ENCODE assay signal across 8 cellular contexts in genomic region chr7:152025937-152026890, GRCh38. TPM values are rescaled to one million over a fixed set of nuclear protein-coding genes. Genes with fewer than 3 reads are reported as not detected.
DNase-seq lines count a peak whose midpoint lies in the region; ATAC-seq and TF ChIP-seq lines count a peak whose summit lies in the region.

No MANE protein-coding gene starts in this region.

- H3K4me3 ChIP-seq in heart right ventricle (peak overlapping the region; percentile 64 to 96 (median 86)), astrocyte of the cerebellum (ENCODE audit: low read depth, low read length) (peak overlapping the region; percentile 66), lower lobe of right lung (peak overlapping the region; percentile 69), uterus (peak overlapping the region; percentile 68 to 81)

- peaks cover 0 to 32% (median 13%) of the 10 kb centered on the region in 9 donors for H3K4me1 ChIP-seq in heart right ventricle
- H3K4me1 ChIP-seq in lower lobe of right lung: peaks cover 26% of the 10 kb centered on the region
- H3K4me1 ChIP-seq in uterus: peaks cover 6 to 9% of the 10 kb centered on the region in 2 donors

- H3K36me3 ChIP-seq in heart right ventricle: peaks cover 0 to 20% (median 7%) of the 10 kb centered on the region in 9 donors
- H3K36me3 ChIP-seq in lower lobe of right lung: no peaks in the 10 kb centered on the region
- H3K36me3 ChIP-seq in uterus: no peaks in the 10 kb centered on the region

- in situ Hi-C loops in astrocyte of the cerebellum (cut with HindIII; ENCODE audit: low sequenced_read_pairs): no loop called here

- H3K9me3 ChIP-seq in heart right ventricle: no peaks in the 10 kb centered on the region
- H3K9me3 ChIP-seq in lower lobe of right lung: no peaks in the 10 kb centered on the region
- no peaks in the 10 kb centered on the region for H3K9me3 ChIP-seq in uterus

- H3K27ac ChIP-seq in heart right ventricle (peak overlapping the region in 9 of 10 donors; percentile 82 to 94 (median 87)), lower lobe of right lung (peak overlapping the region; percentile 89), uterus (peak overlapping the region; percentile 81 to 83)

- WGBS in heart right ventricle, 2 donors: 14% methylated on average over 40 of the region's 41 CpGs

- H3K27me3 ChIP-seq in heart right ventricle (no peaks in the 10 kb centered on the region), lower lobe of right lung (ENCODE audit: low read depth) (no peaks in the 10 kb centered on the region), uterus (no peaks in the 10 kb centered on the region)

- intact Hi-C loops in heart right ventricle (cut with DNase I): loop anchor here in 2 of 10 donors (5.0 to 10.0 kb wide), 2 partner anchors 119 to 149 kb away; partner anchors contain the start of gene PRKAG2 (in 1 of the 2)
- intact Hi-C loops in left ventricle myocardium superior (cut with micrococcal nuclease): no loop called here
- intact Hi-C loops in lower lobe of right lung (cut with DNase I): no loop called here
- intact Hi-C loops in uterus (cut with DNase I; ENCODE audit: low total_unique reads): no loop called here

- TF ChIP-seq POLR2A in uterus (IDR thresholded peaks at IDR 0.05): no peak

- ATAC-seq in heart right ventricle: peak in 2 of 8 donors; percentile 66 to 70
- no peak for ATAC-seq in left ventricle myocardium superior
- ATAC-seq in lower lobe of right lung: no peak
- ATAC-seq in GM18867 (IDR thresholded peaks at IDR 0.05; ENCODE audit: unreplicated experiment): no peak
- ATAC-seq in HG02623 (IDR thresholded peaks at IDR 0.05; ENCODE audit: unreplicated experiment): no peak

- TF ChIP-seq CTCF in heart right ventricle (IDR thresholded peaks at IDR 0.05) (peak in 2 of 9 donors; percentile 5 to 6), astrocyte of the cerebellum (IDR thresholded peaks at IDR 0.05; ENCODE audit: low read depth, low read length, missing control alignments) (no peak), lower lobe of right lung (IDR thresholded peaks at IDR 0.05) (no peak), uterus (IDR thresholded peaks at IDR 0.05) (no peak)

- DNase-seq in heart right ventricle: peak in 1 of 2 donors; percentile 13
- no peak for DNase-seq in left ventricle myocardium superior
- DNase-seq in astrocyte of the cerebellum (ENCODE audit: low read depth): no peak
- no peak for DNase-seq in lower lobe of right lung
- no peak for DNase-seq in uterus
- DNase-seq in activated gamma-delta T cell treated with Interleukin-2 at 50 U/mL for 16 hours: no peak

RNA-seq across cellular contexts. Expression of gene GALNT11, which starts 0.7 kb away (rescaled TPM):
- total RNA-seq in heart right ventricle (10 to 100 TPM; 19.3 to 28.4 (median 22.9) TPM), left ventricle myocardium superior (19.4 TPM), lower lobe of right lung (39.6 TPM), uterus (10 to 100 TPM; 30.3 to 91.9 (median 34.4) TPM)
- 10 to 100 TPM; 13.2 to 14.8 TPM for polyA plus RNA-seq in heart right ventricle
